2 cellular contexts compared by ENCODE assay signal in genomic region chr2:128280901-128281321, GRCh38.
TF ChIP-seq lines count a peak whose summit lies in the region.

No MANE protein-coding gene starts in this region.

TF ChIP-seq in HCT116, 20 proteins besides CTCF, POLR2A, EP300 and RAD21 (continued from another document):
- TF ChIP-seq ZFX (IDR thresholded peaks at IDR 0.05) (no peak), EGR1 (IDR thresholded peaks at IDR 0.05; ENCODE audit: low read depth) (no peak), YY1 (IDR thresholded peaks at IDR 0.05; ENCODE audit: extremely low read depth, insufficient replicate concordance, low read depth, low read length) (no peak), REST (IDR thresholded peaks at IDR 0.05; ENCODE audit: low read depth) (no peak), SRF (IDR thresholded peaks at IDR 0.05; ENCODE audit: low read depth) (no peak), EZH2 (IDR thresholded peaks at IDR 0.05) (no peak), EZH2phosphoT487 (IDR thresholded peaks at IDR 0.05; ENCODE audit: borderline replicate concordance) (no peak), ELF1 (IDR thresholded peaks at IDR 0.05; ENCODE audit: borderline replicate concordance, low read depth) (no peak)

TF ChIP-seq in WTC11, 78 proteins besides CTCF, POLR2A, EP300 and RAD21 (continued from another document):
- TF ChIP-seq ARID4B (CRISPR knock-in tag; IDR thresholded peaks at IDR 0.05; ENCODE audit: borderline replicate concordance) (no peak), ZMAT4 (CRISPR knock-in tag; IDR thresholded peaks at IDR 0.05) (no peak)
